ENCODE assay signal across 1 cellular context in genomic region chr4:206054-206453, GRCh38.
A peak's percentile ranks its signal among the peaks of the same experiment; 100 is the strongest.
TF ChIP-seq lines count a peak whose summit lies in the region.

No MANE protein-coding gene starts in this region.

TF ChIP-seq in K562, 482 proteins besides CTCF, POLR2A, EP300 and RAD21:
- no peak for TF ChIP-seq CEBPZ (IDR thresholded peaks at IDR 0.05; ENCODE audit: borderline replicate concordance, low read depth, low read length)
- TF ChIP-seq TSC22D4 (tag; IDR thresholded peaks at IDR 0.05) = 0 out of 2 replicates have a peak, but pooled peaks have one; percentile 76
